In the genomic region with DNA sequence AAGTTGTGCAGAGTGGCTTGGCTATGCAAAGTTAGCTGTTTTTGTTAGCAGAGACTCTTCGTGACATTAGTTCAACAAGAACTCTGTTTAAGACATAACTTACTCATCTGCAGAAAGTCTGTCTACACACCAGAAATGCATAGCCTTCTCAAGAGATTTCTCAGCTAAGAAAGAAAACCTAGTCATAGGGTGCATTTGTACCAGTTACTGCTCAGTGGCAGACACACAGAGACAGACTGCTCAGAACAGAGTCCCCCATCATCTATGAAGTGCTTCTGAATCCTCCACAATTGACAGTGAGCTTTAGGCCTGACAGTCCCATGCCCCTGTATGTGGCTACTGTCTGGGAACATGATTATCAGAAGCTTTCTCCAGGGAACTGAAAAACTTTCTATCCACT, we compare ENCODE assay signal across 9 cellular contexts. TPM values are rescaled to one million over a fixed set of nuclear protein-coding genes. Genes with fewer than 3 reads are reported as not detected.
"Had no signal": no experiment of that assay in that cellular context is flagged by ENCODE, and none has a peak within 500 bp of the region (broad histone marks: within the 10 kb centered on the region; RNA-seq: fewer than 3 reads in every experiment).

No MANE protein-coding gene starts in this region.

- ATAC-seq: gastroesophageal sphincter, upper lobe of right lung had no signal

- H3K36me3 ChIP-seq: gastroesophageal sphincter, neural progenitor cell, right atrium auricular region, upper lobe of right lung had no signal

- H3K4me3 ChIP-seq: gastroesophageal sphincter, neural progenitor cell, right atrium auricular region, upper lobe of right lung had no signal

- H3K27me3 ChIP-seq: gastroesophageal sphincter, neural progenitor cell, right atrium auricular region, upper lobe of right lung had no signal

- H3K9ac ChIP-seq: neural progenitor cell had no signal

- H3K4me2 ChIP-seq: neural progenitor cell had no signal

- H3K9me3 ChIP-seq: gastroesophageal sphincter, right atrium auricular region, upper lobe of right lung had no signal

- H3K27ac ChIP-seq: gastroesophageal sphincter, neural progenitor cell, right atrium auricular region, upper lobe of right lung had no signal

- DNase-seq: activated CD4-positive, alpha-beta T cell treated with anti-CD3 and anti-CD28 coated beads, Interleukin-2, amount 50 U/mL, for 1 hour; activated CD4-positive, CD25-positive, alpha-beta regulatory T cell; activated effector memory CD4-positive, alpha-beta T cell treated with Interleukin-2 at 50 U/mL for 16 hours; small intestine; upper lobe of right lung had no signal

- H3K4me1 ChIP-seq: right atrium auricular region had no signal

RNA-seq across cellular contexts. Expression of a gene that starts 56.1 kb away (rescaled TPM):
- polyA plus RNA-seq: liver, small intestine had no signal
